ENCODE assay signal across 11 cellular contexts in genomic region chr1:109697861-109698260, GRCh38. TPM values are rescaled to one million over a fixed set of nuclear protein-coding genes. Genes with fewer than 3 reads are reported as not detected.
"Had no signal": no experiment of that assay in that cellular context is flagged by ENCODE, and none has a peak within 500 bp of the region (broad histone marks: within the 10 kb centered on the region; RNA-seq: fewer than 3 reads in every experiment).

No MANE protein-coding gene starts in this region.

RNA-seq across cellular contexts. Expression of gene GSTM1, which starts 10.2 kb away (rescaled TPM):
- total RNA-seq: epithelial cell of proximal tubule, fibroblast of lung, glomerular endothelial cell, kidney, left colon, left lobe of liver, left ventricle myocardium inferior, lung, mononuclear cell had no signal
- polyA plus RNA-seq: endothelial cell of umbilical vein had no signal

RNA-seq across cellular contexts. Expression of gene GSTM5, which starts 14.2 kb away (rescaled TPM):
- total RNA-seq: epithelial cell of proximal tubule, glomerular endothelial cell, mononuclear cell had no signal
- polyA plus RNA-seq: naive thymus-derived CD4-positive, alpha-beta T cell had no signal
